2 cellular contexts compared by ENCODE assay signal in the genomic region with DNA sequence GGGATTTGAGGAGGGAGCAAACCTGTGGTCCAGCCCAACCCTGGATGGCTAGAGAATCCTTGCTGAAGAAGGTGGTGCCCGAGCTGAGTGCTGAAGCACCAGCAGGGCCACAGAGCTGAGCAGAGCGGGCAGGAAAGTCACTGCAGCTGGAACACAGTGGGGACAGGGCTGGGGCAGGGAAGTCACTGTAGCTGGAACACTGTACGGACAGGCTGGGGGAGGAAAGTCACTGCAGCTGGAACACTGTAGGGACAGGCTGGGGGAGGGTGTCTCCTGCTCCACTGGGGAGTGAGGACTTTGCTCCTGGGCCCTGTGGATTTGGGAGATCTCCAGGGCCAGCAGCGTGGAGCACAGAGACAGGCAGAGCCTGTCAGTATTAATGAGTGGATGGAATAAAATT.
TF ChIP-seq lines count a peak whose summit lies in the region.

No MANE protein-coding gene starts in this region.

TF ChIP-seq in IMR-90, 13 proteins besides CTCF, POLR2A, EP300 and RAD21:
- TF ChIP-seq BHLHE40 (IDR thresholded peaks at IDR 0.05; ENCODE audit: low read depth, low read length) (no peak), SMC3 (IDR thresholded peaks at IDR 0.05; ENCODE audit: low read depth, low read length) (no peak), RCOR1 (IDR thresholded peaks at IDR 0.05; ENCODE audit: insufficient replicate concordance, low read length) (no peak), RFX5 (IDR thresholded peaks at IDR 0.05; ENCODE audit: low read depth, low read length) (no peak), MAZ (IDR thresholded peaks at IDR 0.05; ENCODE audit: borderline replicate concordance, low read depth, low read length) (no peak)
- TF ChIP-seq, protein P1, sequence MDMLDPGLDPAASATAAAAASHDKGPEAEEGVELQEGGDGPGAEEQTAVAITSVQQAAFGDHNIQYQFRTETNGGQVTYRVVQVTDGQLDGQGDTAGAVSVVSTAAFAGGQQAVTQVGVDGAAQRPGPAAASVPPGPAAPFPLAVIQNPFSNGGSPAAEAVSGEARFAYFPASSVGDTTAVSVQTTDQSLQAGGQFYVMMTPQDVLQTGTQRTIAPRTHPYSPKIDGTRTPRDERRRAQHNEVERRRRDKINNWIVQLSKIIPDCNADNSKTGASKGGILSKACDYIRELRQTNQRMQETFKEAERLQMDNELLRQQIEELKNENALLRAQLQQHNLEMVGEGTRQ (IDR thresholded peaks at IDR 0.05; ENCODE audit: low read depth, low read length), result no peak

TF ChIP-seq in HepG2, 621 proteins besides CTCF, POLR2A, EP300 and RAD21:
- TF ChIP-seq, protein P2, sequence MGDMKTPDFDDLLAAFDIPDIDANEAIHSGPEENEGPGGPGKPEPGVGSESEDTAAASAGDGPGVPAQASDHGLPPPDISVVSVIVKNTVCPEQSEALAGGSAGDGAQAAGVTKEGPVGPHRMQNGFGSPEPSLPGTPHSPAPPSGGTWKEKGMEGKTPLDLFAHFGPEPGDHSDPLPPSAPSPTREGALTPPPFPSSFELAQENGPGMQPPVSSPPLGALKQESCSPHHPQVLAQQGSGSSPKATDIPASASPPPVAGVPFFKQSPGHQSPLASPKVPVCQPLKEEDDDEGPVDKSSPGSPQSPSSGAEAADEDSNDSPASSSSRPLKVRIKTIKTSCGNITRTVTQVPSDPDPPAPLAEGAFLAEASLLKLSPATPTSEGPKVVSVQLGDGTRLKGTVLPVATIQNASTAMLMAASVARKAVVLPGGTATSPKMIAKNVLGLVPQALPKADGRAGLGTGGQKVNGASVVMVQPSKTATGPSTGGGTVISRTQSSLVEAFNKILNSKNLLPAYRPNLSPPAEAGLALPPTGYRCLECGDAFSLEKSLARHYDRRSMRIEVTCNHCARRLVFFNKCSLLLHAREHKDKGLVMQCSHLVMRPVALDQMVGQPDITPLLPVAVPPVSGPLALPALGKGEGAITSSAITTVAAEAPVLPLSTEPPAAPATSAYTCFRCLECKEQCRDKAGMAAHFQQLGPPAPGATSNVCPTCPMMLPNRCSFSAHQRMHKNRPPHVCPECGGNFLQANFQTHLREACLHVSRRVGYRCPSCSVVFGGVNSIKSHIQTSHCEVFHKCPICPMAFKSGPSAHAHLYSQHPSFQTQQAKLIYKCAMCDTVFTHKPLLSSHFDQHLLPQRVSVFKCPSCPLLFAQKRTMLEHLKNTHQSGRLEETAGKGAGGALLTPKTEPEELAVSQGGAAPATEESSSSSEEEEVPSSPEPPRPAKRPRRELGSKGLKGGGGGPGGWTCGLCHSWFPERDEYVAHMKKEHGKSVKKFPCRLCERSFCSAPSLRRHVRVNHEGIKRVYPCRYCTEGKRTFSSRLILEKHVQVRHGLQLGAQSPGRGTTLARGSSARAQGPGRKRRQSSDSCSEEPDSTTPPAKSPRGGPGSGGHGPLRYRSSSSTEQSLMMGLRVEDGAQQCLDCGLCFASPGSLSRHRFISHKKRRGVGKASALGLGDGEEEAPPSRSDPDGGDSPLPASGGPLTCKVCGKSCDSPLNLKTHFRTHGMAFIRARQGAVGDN (CRISPR knock-in tag; IDR thresholded peaks at IDR 0.05), result peak; percentile 33
- no peak for TF ChIP-seq SP140L (CRISPR knock-in tag; IDR thresholded peaks at IDR 0.05; ENCODE audit: borderline replicate concordance)
- no peak for TF ChIP-seq MXI1 (IDR thresholded peaks at IDR 0.05; ENCODE audit: borderline replicate concordance, low read depth, low read length)
